8 cellular contexts compared by ENCODE assay signal in genomic region chr1:192539450-192540132, GRCh38. TPM values are rescaled to one million over a fixed set of nuclear protein-coding genes. Genes with fewer than 3 reads are reported as not detected.
DNase-seq lines count a peak whose midpoint lies in the region; ATAC-seq and TF ChIP-seq lines count a peak whose summit lies in the region.

No MANE protein-coding gene starts in this region.

- H3K4me3 Mint-ChIP-seq in activated CD4-positive, alpha-beta T cell treated with anti-CD3 and anti-CD28 coated beads, Interleukin-2, amount 10 ng/mL, durations not matched to agents 24 days and 14 days, result peak overlapping the region; percentile 67

- no peak overlapping the region for H3K4me3 ChIP-seq in osteoblast (ENCODE audit: insufficient read depth, low read length)
- H3K4me3 ChIP-seq in WERI-Rb-1 (ENCODE audit: low read depth, low read length), result no peak overlapping the region

- H3K4me2 ChIP-seq in osteoblast (ENCODE audit: insufficient read depth, low read length), result peak overlapping the region; percentile 49

- no peak for DNase-seq in activated CD4-positive, alpha-beta T cell treated with anti-CD3 and anti-CD28 coated beads, Interleukin-2, amount 10 ng/mL, durations not matched to agents 24 days and 14 days
- DNase-seq in activated CD4-positive, alpha-beta T cell treated with anti-CD3 and anti-CD28 coated beads for 4 hours, result no peak
- peak; percentile 4 for DNase-seq in SK-N-DZ (ENCODE audit: low spot score)
- peak; percentile 93 for DNase-seq in fibroblast of gingiva (ENCODE audit: low read depth)
- DNase-seq in osteoblast (ENCODE audit: insufficient read length, low spot score, missing footprints), result peak; percentile 57
- no peak for DNase-seq in WERI-Rb-1
- DNase-seq in activated CD4-positive, alpha-beta T cell treated with anti-CD3 and anti-CD28 coated beads for 48 hours, result no peak

- no peaks in the 10 kb centered on the region for H3K27me3 Mint-ChIP-seq in activated CD4-positive, alpha-beta T cell treated with anti-CD3 and anti-CD28 coated beads, Interleukin-2, amount 10 ng/mL, durations not matched to agents 24 days and 14 days

- no peaks in the 10 kb centered on the region for H3K9me3 ChIP-seq in osteoblast (ENCODE audit: low read depth, low read length)
- no peaks in the 10 kb centered on the region for H3K9me3 ChIP-seq in WERI-Rb-1 (ENCODE audit: severe bottlenecking)

- H3K36me3 ChIP-seq in osteoblast (ENCODE audit: insufficient read depth, low read length) (no peaks in the 10 kb centered on the region), WERI-Rb-1 (no peaks in the 10 kb centered on the region)

- no peaks in the 10 kb centered on the region for H4K20me1 ChIP-seq in osteoblast (ENCODE audit: insufficient read depth, low read length)

- H2AFZ ChIP-seq in osteoblast (ENCODE audit: low read length), result peak overlapping the region; percentile 66

- peak overlapping the region; percentile 73 for H3K27ac Mint-ChIP-seq in activated CD4-positive, alpha-beta T cell treated with anti-CD3 and anti-CD28 coated beads, Interleukin-2, amount 10 ng/mL, durations not matched to agents 24 days and 14 days

- peaks cover 7% of the 10 kb centered on the region for H3K9me3 Mint-ChIP-seq in activated CD4-positive, alpha-beta T cell treated with anti-CD3 and anti-CD28 coated beads, Interleukin-2, amount 10 ng/mL, durations not matched to agents 24 days and 14 days

- H3K4me1 ChIP-seq in osteoblast (ENCODE audit: insufficient read depth, low read length), result peaks cover 12% of the 10 kb centered on the region

- no peaks in the 10 kb centered on the region for H3K36me3 Mint-ChIP-seq in activated CD4-positive, alpha-beta T cell treated with anti-CD3 and anti-CD28 coated beads, Interleukin-2, amount 10 ng/mL, durations not matched to agents 24 days and 14 days (ENCODE audit: low read depth)

- H3K79me2 ChIP-seq in osteoblast (ENCODE audit: insufficient read depth, low read length), result no peaks in the 10 kb centered on the region

- ATAC-seq in GM18873 (IDR thresholded peaks at IDR 0.05; ENCODE audit: low FRiP score, unreplicated experiment), result no peak

- H3K27ac ChIP-seq in osteoblast (ENCODE audit: low read depth, low read length) (peak overlapping the region; percentile 99), WERI-Rb-1 (no peak overlapping the region)

- no peak for TF ChIP-seq CTCF in osteoblast (IDR thresholded peaks at IDR 0.05; ENCODE audit: extremely low read depth, low read depth, low read length)
- TF ChIP-seq CTCF in WERI-Rb-1 (IDR thresholded peaks at IDR 0.05; ENCODE audit: low read depth, low read length), result no peak

- no peaks in the 10 kb centered on the region for H3K27me3 ChIP-seq in osteoblast (ENCODE audit: insufficient read depth, low read length)
- H3K27me3 ChIP-seq in WERI-Rb-1 (ENCODE audit: insufficient read depth, low read depth, severe bottlenecking), result no peaks in the 10 kb centered on the region

- intact Hi-C loops in activated CD4-positive, alpha-beta T cell treated with anti-CD3 and anti-CD28 coated beads, Interleukin-2, amount 10 ng/mL, durations not matched to agents 24 days and 14 days (cut with micrococcal nuclease), result loop anchor here (1.0 to 10.0 kb wide), 2 partner anchors 22 to 445 kb away; no protein-coding TSS in a partner anchor

- H3K4me1 Mint-ChIP-seq in activated CD4-positive, alpha-beta T cell treated with anti-CD3 and anti-CD28 coated beads, Interleukin-2, amount 10 ng/mL, durations not matched to agents 24 days and 14 days, result peaks cover 52% of the 10 kb centered on the region

RNA-seq across cellular contexts. Expression of gene RGS1, which starts 36.0 kb away (rescaled TPM):
- total RNA-seq in activated CD4-positive, alpha-beta T cell treated with anti-CD3 and anti-CD28 coated beads, Interleukin-2, amount 10 ng/mL, durations not matched to agents 24 days and 14 days, result 5.1 and 6.4 TPM in 2 replicates
- polyA plus RNA-seq in SK-N-DZ (2014; cell fraction: cytosol; rRNA removed), result not detected in 2 replicates
- not detected in 2 replicates for polyA plus RNA-seq in SK-N-DZ (2014; cell fraction: nucleus; rRNA removed)
- total RNA-seq in osteoblast, result not detected in 2 replicates

Comparison
In these comparisons a context has a peak if more than half of its experiments do, and no peak if none do; other contexts are left out.
1. DNase-seq: peak in SK-N-DZ (single experiment), fibroblast of gingiva (single experiment) and osteoblast (single experiment); none in activated CD4-positive, alpha-beta T cell treated with anti-CD3 and anti-CD28 coated beads, Interleukin-2, amount 10 ng/mL, durations not matched to agents 24 days and 14 days (single experiment), activated CD4-positive, alpha-beta T cell treated with anti-CD3 and anti-CD28 coated beads for 4 hours (0 of 2), WERI-Rb-1 (single experiment) and activated CD4-positive, alpha-beta T cell treated with anti-CD3 and anti-CD28 coated beads for 48 hours (single experiment).